In genomic region chr5:77852068-77852513, GRCh38 we compare ENCODE assay signal across 8 cellular contexts.
DNase-seq lines count a peak whose midpoint lies in the region; ATAC-seq and TF ChIP-seq lines count a peak whose summit lies in the region.

No MANE protein-coding gene starts in this region.

- TF ChIP-seq CTCF in DND-41 (IDR thresholded peaks at IDR 0.05; ENCODE audit: borderline replicate concordance, extremely low read depth, low read length, poor library complexity, severe bottlenecking) (no peak), RWPE2 (IDR thresholded peaks at IDR 0.05; ENCODE audit: poor library complexity, severe bottlenecking) (no peak), fibroblast of lung (conservative IDR thresholded peaks at IDR 0.05 in 1 of 2, IDR thresholded peaks at IDR 0.05 in 1 of 2; ENCODE audit: low read depth in 1 of 2, low read length in 2 of 2) (no peak), parathyroid adenoma (IDR thresholded peaks at IDR 0.05) (no peak)

- H2AFZ ChIP-seq in DND-41 (ENCODE audit: low read depth, low read length) (peak overlapping the region; percentile 74), fibroblast of lung (ENCODE audit: low read length) (peak overlapping the region; percentile 96), parathyroid adenoma (peak overlapping the region; percentile 63)

- no peaks in the 10 kb centered on the region for H3K79me2 ChIP-seq in DND-41 (ENCODE audit: insufficient read depth, low read length)
- no peaks in the 10 kb centered on the region for H3K79me2 ChIP-seq in fibroblast of lung (ENCODE audit: control insufficient read depth, insufficient read depth, low read length)
- H3K79me2 ChIP-seq in parathyroid adenoma, result no peaks in the 10 kb centered on the region

- peak overlapping the region; percentile 62 for H3K4me2 ChIP-seq in DND-41 (ENCODE audit: insufficient read depth, low read length)
- peak overlapping the region; percentile 55 for H3K4me2 ChIP-seq in fibroblast of lung (ENCODE audit: extremely low read depth, insufficient read depth, low read length)
- H3K4me2 ChIP-seq in parathyroid adenoma (ENCODE audit: low read length), result peak overlapping the region; percentile 73

- DNase-seq in DND-41, result no peak
- no peak for DNase-seq in RWPE2 (ENCODE audit: low spot score)
- peak in 1 of 2 donors; percentile 14 for DNase-seq in fibroblast of lung (ENCODE audit: low read depth in 2 of 2)
- no peak for DNase-seq in GM03348 (ENCODE audit: low spot score)
- no peak for DNase-seq in DMS 273 treated with DMSO at 0.1 percent for 48 hours (lab: John Stamatoyannopoulos, UW)

- H3K9ac ChIP-seq in DND-41 (ENCODE audit: low read depth, low read length) (peak overlapping the region; percentile 46), fibroblast of lung (ENCODE audit: insufficient read depth, low read length) (peak overlapping the region; percentile 38), parathyroid adenoma (no peak overlapping the region)

- H3K4me3 ChIP-seq in DND-41 (ENCODE audit: low read depth in 1 of 2, low read length in 2 of 2) (peak overlapping the region in 1 of 2 experiments; percentile 55; a peak in 3 of 4 replicates), RWPE2 (ENCODE audit: severe bottlenecking) (peak overlapping the region; percentile 28), fibroblast of lung (replicated peaks in 1 of 4; ENCODE audit: control extremely low read depth in 1 of 4, insufficient read depth in 1 of 4, low read depth in 3 of 4, low read length in 4 of 4) (peak overlapping the region; percentile 24 to 73 (median 54)), parathyroid adenoma (ENCODE audit: low read depth, low read length) (peak overlapping the region; percentile 62)

- H3K27me3 ChIP-seq in DND-41 (ENCODE audit: insufficient read depth, low read length, poor library complexity) (no peaks in the 10 kb centered on the region), RWPE2 (ENCODE audit: insufficient read depth, poor library complexity, severe bottlenecking) (peaks cover 31% of the 10 kb centered on the region), fibroblast of lung (ENCODE audit: control insufficient read depth, insufficient read depth, low read length) (no peaks in the 10 kb centered on the region), parathyroid adenoma (ENCODE audit: control insufficient read depth, insufficient read depth, low read length) (no peaks in the 10 kb centered on the region)

- no peaks in the 10 kb centered on the region for H3K9me3 ChIP-seq in DND-41 (ENCODE audit: insufficient read depth, low read length, severe bottlenecking)
- H3K9me3 ChIP-seq in RWPE2 (ENCODE audit: severe bottlenecking), result no peaks in the 10 kb centered on the region
- no peaks in the 10 kb centered on the region for H3K9me3 ChIP-seq in fibroblast of lung (ENCODE audit: control insufficient read depth, insufficient read depth, low read depth, low read length)
- H3K9me3 ChIP-seq in parathyroid adenoma (ENCODE audit: control insufficient read depth, low read length), result no peaks in the 10 kb centered on the region

- H3K36me3 ChIP-seq in DND-41 (ENCODE audit: insufficient read depth, low read length) (no peaks in the 10 kb centered on the region), RWPE2 (ENCODE audit: low read depth) (no peaks in the 10 kb centered on the region), fibroblast of lung (ENCODE audit: control insufficient read depth, insufficient read depth, low read length) (no peaks in the 10 kb centered on the region), parathyroid adenoma (ENCODE audit: control insufficient read depth, insufficient read depth, low read length) (no peaks in the 10 kb centered on the region)

- H3K27ac ChIP-seq in DND-41 (ENCODE audit: low read length), result peak overlapping the region; percentile 73
- H3K27ac ChIP-seq in RWPE2 (ENCODE audit: poor library complexity, severe bottlenecking), result no peak overlapping the region
- no peak overlapping the region for H3K27ac ChIP-seq in fibroblast of lung (ENCODE audit: insufficient read depth, low read length)
- H3K27ac ChIP-seq in parathyroid adenoma, result no peak overlapping the region

- H3K4me1 ChIP-seq in DND-41 (ENCODE audit: insufficient read depth, low read length) (peaks cover 18% of the 10 kb centered on the region), RWPE2 (ENCODE audit: insufficient read depth, poor library complexity, severe bottlenecking) (no peaks in the 10 kb centered on the region), fibroblast of lung (ENCODE audit: control insufficient read depth, extremely low read depth, insufficient read depth, low read length) (peaks cover 2% of the 10 kb centered on the region), parathyroid adenoma (no peaks in the 10 kb centered on the region)

- ATAC-seq in DND-41 (ENCODE audit: insufficient read depth, low read depth) (no peak), RWPE2 (ENCODE audit: low read depth) (no peak), HG02840 (IDR thresholded peaks at IDR 0.05; ENCODE audit: low FRiP score, unreplicated experiment) (no peak), GM18858 (IDR thresholded peaks at IDR 0.05; ENCODE audit: unreplicated experiment) (no peak)

- no peaks in the 10 kb centered on the region for H4K20me1 ChIP-seq in DND-41 (ENCODE audit: insufficient read depth, low read length)
- no peaks in the 10 kb centered on the region for H4K20me1 ChIP-seq in fibroblast of lung (ENCODE audit: control insufficient read depth, extremely low read depth, insufficient read depth, low read length)
